15 cellular contexts compared by ENCODE assay signal in the genomic region with DNA sequence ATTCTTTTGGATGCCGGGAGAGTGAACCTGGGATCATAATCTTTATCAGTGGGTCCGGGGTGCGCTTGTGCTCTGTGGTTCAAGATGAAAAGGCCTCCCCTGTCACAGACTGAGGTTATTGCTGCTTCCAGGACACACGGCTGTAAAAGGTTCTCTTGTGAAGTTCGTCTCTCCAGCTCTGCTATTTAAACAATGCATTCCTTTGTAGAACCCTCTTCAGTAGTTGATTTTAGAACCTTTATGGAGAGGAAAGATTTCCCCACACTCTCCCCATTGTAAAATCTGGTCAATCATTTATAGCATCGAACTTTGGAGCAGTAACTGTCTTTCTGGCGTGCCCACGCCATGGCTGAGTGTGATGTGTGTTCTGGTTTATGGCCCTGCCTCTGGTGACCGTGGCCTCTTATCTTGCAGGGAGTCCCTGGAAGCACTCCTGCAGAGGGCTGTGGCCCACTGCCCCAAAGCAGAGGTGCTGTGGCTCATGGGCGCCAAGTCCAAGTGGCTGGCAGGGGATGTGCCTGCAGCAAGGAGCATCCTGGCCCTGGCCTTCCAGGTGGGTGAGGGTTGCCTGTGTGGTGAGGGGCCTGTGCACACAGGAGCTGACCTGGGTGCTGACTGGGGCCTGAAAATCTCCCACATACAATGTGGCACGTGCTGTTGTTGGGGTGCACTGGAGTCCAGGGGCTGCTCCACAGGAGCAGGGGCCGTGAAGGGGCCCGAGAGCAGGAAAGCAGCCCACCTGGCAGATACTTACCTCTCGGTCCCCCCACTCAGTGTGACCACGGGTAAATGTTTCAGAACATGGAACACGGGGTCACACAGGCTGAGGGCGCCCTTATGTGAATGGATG. TPM values are rescaled to one million over a fixed set of nuclear protein-coding genes. Genes with fewer than 3 reads are reported as not detected.
DNase-seq lines count a peak whose midpoint lies in the region; ATAC-seq and TF ChIP-seq lines count a peak whose summit lies in the region.
"Had no signal": no experiment of that assay in that cellular context is flagged by ENCODE, and none has a peak within 500 bp of the region (broad histone marks: within the 10 kb centered on the region; RNA-seq: fewer than 3 reads in every experiment).

No MANE protein-coding gene starts in this region.

- H2BK5ac ChIP-seq in neuronal stem cell (ENCODE audit: low read length), result no peak overlapping the region

- TF ChIP-seq POLR2A in esophagus muscularis mucosa (IDR thresholded peaks at IDR 0.05; ENCODE audit: low read depth) (no peak), esophagus squamous epithelium (IDR thresholded peaks at IDR 0.05) (no peak)

- H2AK5ac ChIP-seq in neuronal stem cell (ENCODE audit: low read depth, low read length), result no peak overlapping the region

- H2BK120ac ChIP-seq in neuronal stem cell (ENCODE audit: low read depth, low read length), result no peak overlapping the region

- no peak overlapping the region for H3K4me2 ChIP-seq in neuronal stem cell (ENCODE audit: insufficient read depth, low read length, poor library complexity, severe bottlenecking)

- H2BK12ac ChIP-seq in neuronal stem cell (ENCODE audit: low read length), result no peak overlapping the region

- no peak overlapping the region for H3K27ac ChIP-seq in neuronal stem cell (replicated peaks; ENCODE audit: low read length)
- H3K27ac ChIP-seq in esophagus muscularis mucosa (replicated peaks in 1 of 4), result no peak overlapping the region
- no peak overlapping the region for H3K27ac ChIP-seq in esophagus squamous epithelium

- no peak overlapping the region for H3K18ac ChIP-seq in neuronal stem cell (ENCODE audit: low read length)

- no peak overlapping the region for H3K4ac ChIP-seq in neuronal stem cell (ENCODE audit: low read length)

- WGBS in neuronal stem cell (ENCODE audit: extremely low coverage in 2 of 2, insufficient read length in 2 of 2, insufficient replicate concordance in 1 of 2), 2 donors, result no CpG with 5 or more reads among the region's 17 CpGs
- 84% methylated on average over 15 of the region's 17 CpGs for WGBS in esophagus muscularis mucosa
- WGBS in esophagus squamous epithelium, 2 donors, result 93 to 95% methylated on average over 6 to 15 of the region's 17 CpGs

- H3K36me3 ChIP-seq in neuronal stem cell (replicated peaks in 1 of 2; ENCODE audit: control insufficient read depth in 2 of 2, insufficient read depth in 2 of 2, low read length in 2 of 2) (peaks cover 72 to 94% of the 10 kb centered on the region in 2 donors), esophagus muscularis mucosa (peaks cover 98 to 100% (median 99%) of the 10 kb centered on the region in 4 donors), esophagus squamous epithelium (peaks cover 38 to 100% (median 64%) of the 10 kb centered on the region in 3 donors)

- no peak overlapping the region for H2BK15ac ChIP-seq in neuronal stem cell (ENCODE audit: low read length)

- H3K4me1 ChIP-seq in neuronal stem cell (ENCODE audit: control insufficient read depth in 2 of 2, insufficient read depth in 1 of 2, low read depth in 1 of 2, low read length in 2 of 2) (no peaks in the 10 kb centered on the region), esophagus muscularis mucosa (no peaks in the 10 kb centered on the region), esophagus squamous epithelium (no peaks in the 10 kb centered on the region)

- in situ Hi-C loops in SK-MEL-5 (cut with HindIII; ENCODE audit: low pct_unique_long_range_greater_than_20kb, low sequenced_read_pairs), result no loop called here

- TF ChIP-seq EP300 in esophagus muscularis mucosa (IDR thresholded peaks at IDR 0.05), result no peak

- peaks cover 24% of the 10 kb centered on the region for H3K79me1 ChIP-seq in neuronal stem cell (ENCODE audit: low read depth, low read length)

- H3K9ac ChIP-seq in neuronal stem cell (ENCODE audit: low read depth, low read length, poor library complexity), result peak overlapping the region; percentile 37

- DNase-seq in COLO829 (ENCODE audit: low spot score), result peak; percentile 72
- peak; percentile 75 for DNase-seq in SK-MEL-5 (ENCODE audit: low read depth, low spot score)
- peak; percentile 36 for DNase-seq in foreskin melanocyte
- no peak for DNase-seq in neuronal stem cell (ENCODE audit: low spot score)
- no peak for DNase-seq in esophagus muscularis mucosa (ENCODE audit: extremely low spot score)
- DNase-seq in esophagus squamous epithelium (lab: John Stamatoyannopoulos, UW), result no peak
- DNase-seq: Calu3, GOT3, Kasumi-1, NCI-H1930, NCI-H2171 treated with DMSO at 0.1 percent for 48 hours, NCI-H510A, SIG-M5 had no signal

- H3K27me3 ChIP-seq in neuronal stem cell (ENCODE audit: control insufficient read depth in 3 of 3, insufficient read depth in 3 of 3, low read depth in 1 of 3, low read length in 3 of 3) (no peaks in the 10 kb centered on the region), esophagus muscularis mucosa (no peaks in the 10 kb centered on the region), esophagus squamous epithelium (no peaks in the 10 kb centered on the region)

- H3K4me3 ChIP-seq in neuronal stem cell (ENCODE audit: low read length in 2 of 2) (peak overlapping the region in 1 of 2 donors; percentile 44), esophagus muscularis mucosa (no peak overlapping the region), esophagus squamous epithelium (no peak overlapping the region)

- H4K91ac ChIP-seq in neuronal stem cell (ENCODE audit: low read depth, low read length, poor library complexity), result no peak overlapping the region

- no peak overlapping the region for H3K14ac ChIP-seq in neuronal stem cell (ENCODE audit: low read length)

- ATAC-seq in HG03439 (IDR thresholded peaks at IDR 0.05; ENCODE audit: unreplicated experiment) (no peak), GM18502 (IDR thresholded peaks at IDR 0.05; ENCODE audit: poor library complexity, unreplicated experiment) (no peak)

- H4K8ac ChIP-seq in neuronal stem cell (ENCODE audit: low read depth, low read length), result no peak overlapping the region

- no peak for TF ChIP-seq CTCF in esophagus muscularis mucosa (IDR thresholded peaks at IDR 0.05)
- TF ChIP-seq CTCF in esophagus squamous epithelium (IDR thresholded peaks at IDR 0.05), result no peak

- H2AFZ ChIP-seq in neuronal stem cell (ENCODE audit: low read length), result no peak overlapping the region

- H3K9me3 ChIP-seq in neuronal stem cell (replicated peaks in 1 of 2; ENCODE audit: control insufficient read depth in 2 of 2, insufficient read depth in 1 of 2, low read depth in 1 of 2, low read length in 2 of 2) (peaks cover 0 to 3% of the 10 kb centered on the region in 2 donors), esophagus muscularis mucosa (no peaks in the 10 kb centered on the region), esophagus squamous epithelium (no peaks in the 10 kb centered on the region)

- peak overlapping the region; percentile 18 for H3K23ac ChIP-seq in neuronal stem cell (ENCODE audit: low read depth, low read length, poor library complexity)

- intact Hi-C loops in esophagus muscularis mucosa (cut with DNase I) (no loop called here), esophagus squamous epithelium (cut with DNase I) (no loop called here)

RNA-seq across cellular contexts. Expression of a gene that starts 11.6 kb away (rescaled TPM):
- total RNA-seq in SK-MEL-5 (2014; rRNA removed; shearing (Covaris generic)), result 0.37 and 0.59 TPM in 2 replicates
- polyA plus RNA-seq in SK-MEL-5 (2015; cell fraction: cytosol; rRNA removed), result 0.34 and 0.43 TPM in 2 replicates
- polyA plus RNA-seq in SK-MEL-5 (2015; cell fraction: nucleus; rRNA removed), result 12.1 and 14.3 TPM in 2 replicates
- polyA plus RNA-seq in neuronal stem cell (2013, experiment 1 of 2), result 0.14 TPM
- 0.25 TPM for polyA plus RNA-seq in neuronal stem cell (2013, experiment 2 of 2)
- total RNA-seq in esophagus muscularis mucosa (1 to 10 TPM in 1 of 4 donors, under 1 TPM in 3; 0.17 to 1.6 (median 0.32) TPM), esophagus squamous epithelium (under 1 TPM in 3 of 4 donors, not detected in 1; 0.26 to 0.57 (median 0.57) TPM)

RNA-seq across cellular contexts. Expression of a gene that starts 25.1 kb away (rescaled TPM):
- 0.37 TPM in 1 of 2 replicates, not detected in the other for total RNA-seq in SK-MEL-5 (2014; rRNA removed; shearing (Covaris generic))
- polyA plus RNA-seq in SK-MEL-5 (2015; cell fraction: cytosol; rRNA removed), result 1.8 and 2.2 TPM in 2 replicates
- polyA plus RNA-seq in SK-MEL-5 (2015; cell fraction: nucleus; rRNA removed), result not detected in 2 replicates
- 0.13 TPM for polyA plus RNA-seq in neuronal stem cell (2013, experiment 1 of 2)
- 0.08 TPM for polyA plus RNA-seq in neuronal stem cell (2013, experiment 2 of 2)
- total RNA-seq in esophagus muscularis mucosa (10 to 100 TPM in 2 of 4 donors, 1 to 10 TPM in 2; 5.6 to 19.0 (median 12.8) TPM), esophagus squamous epithelium (1 to 10 TPM; 1.3 to 4.5 (median 3.9) TPM)
- total RNA-seq: Calu3 had no signal

RNA-seq across cellular contexts. Expression of a gene that starts 38.6 kb away (rescaled TPM):
- 6.8 and 9.8 TPM in 2 replicates for total RNA-seq in SK-MEL-5 (2014; rRNA removed; shearing (Covaris generic))
- polyA plus RNA-seq in SK-MEL-5 (2015; cell fraction: cytosol; rRNA removed), result 18.1 and 21.2 TPM in 2 replicates
- 36.8 and 59.2 TPM in 2 replicates for polyA plus RNA-seq in SK-MEL-5 (2015; cell fraction: nucleus; rRNA removed)
- 111 TPM for polyA plus RNA-seq in neuronal stem cell (2013, experiment 1 of 2)
- polyA plus RNA-seq in neuronal stem cell (2013, experiment 2 of 2), result 113 TPM
- total RNA-seq in esophagus muscularis mucosa, result 10 to 100 TPM; 22.8 to 59.0 (median 43.6) TPM
- 10 to 100 TPM in 2 of 4 donors, 1 to 10 TPM in 2; 1.8 to 25.2 (median 8.9) TPM for total RNA-seq in esophagus squamous epithelium

RNA-seq across cellular contexts. Expression of a gene that starts 43.4 kb away (rescaled TPM):
- 63.7 and 71.3 TPM in 2 replicates for total RNA-seq in SK-MEL-5 (2014; rRNA removed; shearing (Covaris generic))
- polyA plus RNA-seq in SK-MEL-5 (2015; cell fraction: cytosol; rRNA removed), result 57.6 and 75.3 TPM in 2 replicates
- 38.8 and 42.9 TPM in 2 replicates for polyA plus RNA-seq in SK-MEL-5 (2015; cell fraction: nucleus; rRNA removed)
- 50.0 TPM for polyA plus RNA-seq in neuronal stem cell (2013, experiment 1 of 2)
- 49.3 TPM for polyA plus RNA-seq in neuronal stem cell (2013, experiment 2 of 2)
- total RNA-seq in esophagus muscularis mucosa (10 to 100 TPM; 46.1 to 64.9 (median 58.7) TPM), esophagus squamous epithelium (10 to 100 TPM; 34.1 to 57.4 (median 45.8) TPM)

RNA-seq across cellular contexts. Expression of a gene that starts 44.9 kb away (rescaled TPM):
- total RNA-seq in SK-MEL-5 (2014; rRNA removed; shearing (Covaris generic)), result not detected in 2 replicates
- 0.37 TPM in 1 of 2 replicates, not detected in the other for polyA plus RNA-seq in SK-MEL-5 (2015; cell fraction: cytosol; rRNA removed)
- polyA plus RNA-seq in SK-MEL-5 (2015; cell fraction: nucleus; rRNA removed), result 0.30 and 0.75 TPM in 2 replicates
- 6.5 TPM for polyA plus RNA-seq in neuronal stem cell (2013, experiment 1 of 2)
- 5.8 TPM for polyA plus RNA-seq in neuronal stem cell (2013, experiment 2 of 2)
- total RNA-seq in esophagus muscularis mucosa (10 to 100 TPM in 1 of 4 donors, 1 to 10 TPM in 3; 2.1 to 11.7 (median 4.4) TPM), esophagus squamous epithelium (10 to 100 TPM in 1 of 4 donors, 1 to 10 TPM in 3; 5.1 to 15.9 (median 6.8) TPM)

Comparison
In these comparisons a context has a peak if more than half of its experiments do, and no peak if none do; other contexts are left out.
1. DNase-seq: peak in COLO829 (single experiment), SK-MEL-5 (single experiment) and foreskin melanocyte (single experiment); none in neuronal stem cell (single experiment), esophagus muscularis mucosa (single experiment) and esophagus squamous epithelium (single experiment).